ENCODE assay signal across 1 cellular context in the genomic region with DNA sequence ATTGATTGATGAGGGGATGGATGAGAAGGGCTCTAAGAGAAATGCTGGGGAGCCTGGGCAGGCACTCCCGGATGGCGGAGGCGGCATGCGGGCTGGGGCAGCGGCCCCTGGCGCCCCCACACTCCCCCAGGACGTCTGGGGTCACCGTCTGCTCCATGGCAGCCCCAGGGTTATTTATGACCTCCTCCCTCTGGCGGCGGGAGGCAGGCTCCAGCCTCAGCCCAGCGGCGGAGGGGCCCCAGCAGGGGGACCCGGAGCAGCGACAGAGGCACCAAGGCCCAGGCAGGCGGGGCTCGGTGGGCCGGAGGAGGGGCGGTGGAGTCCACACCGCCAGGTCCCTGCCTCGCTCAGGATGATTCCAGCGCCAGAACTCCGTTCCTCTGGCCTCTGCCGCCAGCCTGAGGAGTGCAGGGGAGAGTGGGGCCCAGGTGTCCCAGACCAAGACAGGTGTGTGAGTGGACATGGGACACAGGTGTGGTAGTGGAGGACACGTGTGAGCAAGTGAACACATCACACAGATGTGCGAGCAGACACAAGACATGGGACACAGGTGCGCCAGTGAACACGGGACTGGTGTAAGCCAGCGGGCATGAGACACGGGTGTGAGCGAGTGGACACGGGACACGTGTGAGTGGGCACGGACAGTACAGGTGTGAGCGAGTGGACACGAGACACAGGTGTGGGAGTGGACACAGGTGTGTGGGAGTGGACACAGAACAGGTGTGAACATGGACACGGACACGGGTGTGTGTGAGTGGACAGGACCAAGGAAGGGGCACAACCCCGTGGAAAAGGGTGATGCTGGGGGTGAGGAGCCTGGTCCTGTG.
TF ChIP-seq lines count a peak whose summit lies in the region.

No MANE protein-coding gene starts in this region.

TF ChIP-seq in HCT116, 20 proteins besides CTCF, POLR2A, EP300 and RAD21 (continued from another document):
- no peak for TF ChIP-seq ZFX (IDR thresholded peaks at IDR 0.05)
- TF ChIP-seq TCF7L2 (IDR thresholded peaks at IDR 0.05; ENCODE audit: borderline replicate concordance, extremely low read depth, insufficient read depth, insufficient read length) = peak; percentile 51
- peak; percentile 68 for TF ChIP-seq YY1 (IDR thresholded peaks at IDR 0.05; ENCODE audit: extremely low read depth, insufficient replicate concordance, low read depth, low read length)
- TF ChIP-seq JUND (IDR thresholded peaks at IDR 0.05) = no peak
- no peak for TF ChIP-seq SRF (IDR thresholded peaks at IDR 0.05; ENCODE audit: low read depth)
- TF ChIP-seq FOSL1 (IDR thresholded peaks at IDR 0.05; ENCODE audit: low read depth) = no peak
- peak; percentile 46; the same call in 1 of the 2 replicates for TF ChIP-seq POLR2AphosphoS5 (IDR thresholded peaks at IDR 0.05; ENCODE audit: low read depth, low read length)
- TF ChIP-seq, protein P1, sequence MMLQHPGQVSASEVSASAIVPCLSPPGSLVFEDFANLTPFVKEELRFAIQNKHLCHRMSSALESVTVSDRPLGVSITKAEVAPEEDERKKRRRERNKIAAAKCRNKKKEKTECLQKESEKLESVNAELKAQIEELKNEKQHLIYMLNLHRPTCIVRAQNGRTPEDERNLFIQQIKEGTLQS (IDR thresholded peaks at IDR 0.05) = no peak
- TF ChIP-seq CEBPB (IDR thresholded peaks at IDR 0.05; ENCODE audit: low read depth) = no peak
- TF ChIP-seq, protein P2, sequence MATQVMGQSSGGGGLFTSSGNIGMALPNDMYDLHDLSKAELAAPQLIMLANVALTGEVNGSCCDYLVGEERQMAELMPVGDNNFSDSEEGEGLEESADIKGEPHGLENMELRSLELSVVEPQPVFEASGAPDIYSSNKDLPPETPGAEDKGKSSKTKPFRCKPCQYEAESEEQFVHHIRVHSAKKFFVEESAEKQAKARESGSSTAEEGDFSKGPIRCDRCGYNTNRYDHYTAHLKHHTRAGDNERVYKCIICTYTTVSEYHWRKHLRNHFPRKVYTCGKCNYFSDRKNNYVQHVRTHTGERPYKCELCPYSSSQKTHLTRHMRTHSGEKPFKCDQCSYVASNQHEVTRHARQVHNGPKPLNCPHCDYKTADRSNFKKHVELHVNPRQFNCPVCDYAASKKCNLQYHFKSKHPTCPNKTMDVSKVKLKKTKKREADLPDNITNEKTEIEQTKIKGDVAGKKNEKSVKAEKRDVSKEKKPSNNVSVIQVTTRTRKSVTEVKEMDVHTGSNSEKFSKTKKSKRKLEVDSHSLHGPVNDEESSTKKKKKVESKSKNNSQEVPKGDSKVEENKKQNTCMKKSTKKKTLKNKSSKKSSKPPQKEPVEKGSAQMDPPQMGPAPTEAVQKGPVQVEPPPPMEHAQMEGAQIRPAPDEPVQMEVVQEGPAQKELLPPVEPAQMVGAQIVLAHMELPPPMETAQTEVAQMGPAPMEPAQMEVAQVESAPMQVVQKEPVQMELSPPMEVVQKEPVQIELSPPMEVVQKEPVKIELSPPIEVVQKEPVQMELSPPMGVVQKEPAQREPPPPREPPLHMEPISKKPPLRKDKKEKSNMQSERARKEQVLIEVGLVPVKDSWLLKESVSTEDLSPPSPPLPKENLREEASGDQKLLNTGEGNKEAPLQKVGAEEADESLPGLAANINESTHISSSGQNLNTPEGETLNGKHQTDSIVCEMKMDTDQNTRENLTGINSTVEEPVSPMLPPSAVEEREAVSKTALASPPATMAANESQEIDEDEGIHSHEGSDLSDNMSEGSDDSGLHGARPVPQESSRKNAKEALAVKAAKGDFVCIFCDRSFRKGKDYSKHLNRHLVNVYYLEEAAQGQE (IDR thresholded peaks at IDR 0.05; ENCODE audit: low read depth) = no peak
- TF ChIP-seq, protein P3, sequence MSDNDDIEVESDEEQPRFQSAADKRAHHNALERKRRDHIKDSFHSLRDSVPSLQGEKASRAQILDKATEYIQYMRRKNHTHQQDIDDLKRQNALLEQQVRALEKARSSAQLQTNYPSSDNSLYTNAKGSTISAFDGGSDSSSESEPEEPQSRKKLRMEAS (IDR thresholded peaks at IDR 0.05) = no peak
- no peak for TF ChIP-seq ZNF274 (IDR thresholded peaks at IDR 0.05; ENCODE audit: low read depth, low read length)
- TF ChIP-seq ELF1 (IDR thresholded peaks at IDR 0.05; ENCODE audit: borderline replicate concordance, low read depth) = no peak
TF ChIP-seq in HCT116: peak in this region for 5.
